18 cellular contexts compared by ENCODE assay signal in the genomic region with DNA sequence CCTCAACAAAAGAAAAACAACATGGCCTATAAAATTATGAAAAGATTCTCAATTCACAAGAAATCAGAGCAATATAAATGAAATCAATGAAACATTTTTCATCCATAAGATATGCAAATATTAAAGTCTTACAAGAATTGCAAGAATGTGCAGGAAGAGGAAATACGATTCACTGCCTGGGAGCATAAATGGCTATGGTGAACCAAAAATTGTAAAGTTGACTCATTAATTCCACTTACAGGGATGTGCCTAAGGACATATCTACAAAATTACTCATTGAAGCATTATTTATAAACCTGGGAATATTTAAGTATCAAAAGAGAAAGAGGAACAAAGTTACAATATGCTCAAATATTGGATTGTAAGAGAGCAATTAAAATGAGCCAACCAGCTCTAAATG. TPM values are rescaled to one million over a fixed set of nuclear protein-coding genes. Genes with fewer than 3 reads are reported as not detected.
A peak's percentile ranks its signal among the peaks of the same experiment; 100 is the strongest.
DNase-seq lines count a peak whose midpoint lies in the region; TF ChIP-seq lines count a peak whose summit lies in the region.
"Had no signal": no experiment of that assay in that cellular context is flagged by ENCODE, and none has a peak within 500 bp of the region (broad histone marks: within the 10 kb centered on the region; RNA-seq: fewer than 3 reads in every experiment).

No MANE protein-coding gene starts in this region.

- in situ Hi-C loops in astrocyte of the spinal cord (cut with HindIII; ENCODE audit: low sequenced_read_pairs) = no loop called here

- TF ChIP-seq CTCF in Loucy (conservative IDR thresholded peaks at IDR 0.05; ENCODE audit: low read length) (no peak), astrocyte of the spinal cord (IDR thresholded peaks at IDR 0.05; ENCODE audit: low read depth, low read length) (no peak)

- no peaks in the 10 kb centered on the region for H3K79me2 ChIP-seq in Loucy (ENCODE audit: insufficient read depth, low read length)

- peaks cover 13% of the 10 kb centered on the region for H3K4me1 ChIP-seq in BLaER1
- H3K4me1 ChIP-seq in Loucy (ENCODE audit: insufficient read depth, low read length, poor library complexity, severe bottlenecking) = peaks cover 3% of the 10 kb centered on the region

- peak overlapping the region; percentile 29; the same call in 1 of the 2 replicates for H3K4me2 ChIP-seq in BLaER1
- no peak overlapping the region for H3K4me2 ChIP-seq in Loucy (ENCODE audit: low read depth, low read length, poor library complexity, severe bottlenecking)

- H3K4me3 ChIP-seq in BLaER1 = no peak overlapping the region
- H3K4me3 ChIP-seq in Loucy (ENCODE audit: low read length, poor library complexity, severe bottlenecking) = no peak overlapping the region
- H3K4me3 ChIP-seq in astrocyte of the spinal cord (ENCODE audit: low read depth, low read length) = no peak overlapping the region

- no peaks in the 10 kb centered on the region for H3F3A ChIP-seq in Loucy (ENCODE audit: low read depth)

- H3K9me2 ChIP-seq in Loucy (replicated peaks; ENCODE audit: low read depth, low read length) = no peaks in the 10 kb centered on the region

- DNase-seq in astrocyte of the spinal cord (ENCODE audit: low read depth, low spot score) (peak; percentile 32), kidney glomerular epithelial cell (lab: John Stamatoyannopoulos, UW) (peak; percentile 4), posterior vena cava (ENCODE audit: low spot score) (no peak), 8988T (no peak), NCI-H82 treated with DMSO at 0.1 percent for 48 hours (lab: John Stamatoyannopoulos, UW; ENCODE audit: unreplicated experiment) (no peak), COLO668 (lab: John Stamatoyannopoulos, UW; ENCODE audit: unreplicated experiment) (no peak)
- DNase-seq: activated CD4-positive, alpha-beta T cell treated with anti-CD3 and anti-CD28 coated beads, Interleukin-2, amount 50 U/mL, for 1 hour; CD4-positive, CD25-positive, alpha-beta regulatory T cell; endodermal cell; hypothalamus; left ventricle myocardium superior; NCI-H1092 treated with DMSO at 0.1 percent for 48 hours; OCI-M1; T-helper 1 cell had no signal

- H3K9ac ChIP-seq in BLaER1 (no peak overlapping the region), Loucy (ENCODE audit: low read depth, low read length, poor library complexity, severe bottlenecking) (no peak overlapping the region)

- intact Hi-C loops in posterior vena cava (cut with DNase I) = no loop called here

- H4K20me1 ChIP-seq in BLaER1 = no peaks in the 10 kb centered on the region
- no peaks in the 10 kb centered on the region for H4K20me1 ChIP-seq in Loucy (ENCODE audit: insufficient read depth, low read length, poor library complexity, severe bottlenecking)

- H3K27me3 ChIP-seq in BLaER1 (no peaks in the 10 kb centered on the region), Loucy (ENCODE audit: insufficient read depth, low read length, poor library complexity, severe bottlenecking) (no peaks in the 10 kb centered on the region)

- no peak overlapping the region for H3K27ac ChIP-seq in BLaER1

- no peaks in the 10 kb centered on the region for H3K36me3 ChIP-seq in BLaER1
- no peaks in the 10 kb centered on the region for H3K36me3 ChIP-seq in Loucy (ENCODE audit: insufficient read depth, low read length)

- no peaks in the 10 kb centered on the region for H3K9me3 ChIP-seq in BLaER1
- H3K9me3 ChIP-seq in Loucy (ENCODE audit: insufficient read depth, low read depth, low read length) = no peaks in the 10 kb centered on the region

- H2AFZ ChIP-seq in Loucy (ENCODE audit: low read length) = peak overlapping the region; percentile 29; the same call in 1 of the 2 replicates

RNA-seq across cellular contexts. Expression of gene NIPSNAP3A, which starts 6.9 kb away (rescaled TPM):
- total RNA-seq in posterior vena cava = 10 to 100 TPM; 28.2 to 28.3 TPM

RNA-seq across cellular contexts. Expression of gene NIPSNAP3B, which starts 23.3 kb away (rescaled TPM):
- 1 to 10 TPM; 4.3 to 6.2 TPM for total RNA-seq in posterior vena cava

RNA-seq across cellular contexts. Expression of gene OR13D1, which starts 46.3 kb away (rescaled TPM):
- total RNA-seq in posterior vena cava = not detected
- total RNA-seq: activated T-helper 1 cell treated with anti-CD3 and anti-CD28 coated beads, Interleukin-12 subunit alpha, Interleukin-12 subunit beta, Interleukin-2, Interleukin-4 antibody, amounts not matched to agents 30 ng/mL and 10 ng/mL and 1 ng/mL, durations not matched to agents 14 hours and 24 hours and 36 hours; CD4-positive, CD25-positive, alpha-beta regulatory T cell; endodermal cell; left ventricle myocardium superior; sciatic nerve had no signal

Comparison
In these comparisons a context has a peak if more than half of its experiments do, and no peak if none do; other contexts are left out.
1. DNase-seq: peak in astrocyte of the spinal cord (single experiment) and kidney glomerular epithelial cell (single experiment); none in posterior vena cava (single experiment), 8988T (single experiment), NCI-H82 treated with DMSO at 0.1 percent for 48 hours (single experiment) and COLO668 (single experiment).